ENCODE assay signal across 11 cellular contexts in genomic region chr2:191382801-191383200, GRCh38.
DNase-seq lines count a peak whose midpoint lies in the region; ATAC-seq and TF ChIP-seq lines count a peak whose summit lies in the region.
"Had no signal": no experiment of that assay in that cellular context is flagged by ENCODE, and none has a peak within 500 bp of the region (broad histone marks: within the 10 kb centered on the region; RNA-seq: fewer than 3 reads in every experiment).

No MANE protein-coding gene starts in this region.

- no peak overlapping the region for H3K4me3 Mint-ChIP-seq in Calu3 (ENCODE audit: low read depth, unreplicated experiment)
- no peak overlapping the region for H3K4me3 Mint-ChIP-seq in activated naive CD8-positive, alpha-beta T cell treated with anti-CD3 and anti-CD28 coated beads, Interleukin-2, amount 50 U/mL, for 24 hours
- H3K4me3 Mint-ChIP-seq: CD4-positive, alpha-beta memory T cell had no signal

- H3K27ac Mint-ChIP-seq in Calu3 (ENCODE audit: unreplicated experiment), result peak overlapping the region; percentile 38
- H3K27ac Mint-ChIP-seq in activated naive CD8-positive, alpha-beta T cell treated with anti-CD3 and anti-CD28 coated beads, Interleukin-2, amount 50 U/mL, for 24 hours, result no peak overlapping the region
- H3K27ac Mint-ChIP-seq: CD4-positive, alpha-beta memory T cell had no signal

- H3K9me3 Mint-ChIP-seq in Calu3 (ENCODE audit: low read depth, unreplicated experiment), result no peaks in the 10 kb centered on the region
- no peaks in the 10 kb centered on the region for H3K9me3 Mint-ChIP-seq in activated naive CD8-positive, alpha-beta T cell treated with anti-CD3 and anti-CD28 coated beads, Interleukin-2, amount 50 U/mL, for 24 hours

- DNase-seq in Calu3, result peak; percentile 72
- DNase-seq in NCI-H1092 treated with DMSO at 0.1 percent for 48 hours (lab: John Stamatoyannopoulos, UW), result peak; percentile 13
- DNase-seq in cardiac fibroblast (ENCODE audit: low read depth in 2 of 2), result peak; percentile 63 to 89
- DNase-seq in lung microvascular endothelial cell (ENCODE audit: low read depth in 2 of 2), result peak; percentile 24 to 88
- DNase-seq in activated CD4-positive, alpha-beta T cell treated with anti-CD3 and anti-CD28 coated beads, Interleukin-2, amount 50 U/mL, for 48 hours, result no peak
- no peak for DNase-seq in effector CD8-positive, alpha-beta T cell (lab: John Stamatoyannopoulos, UW)
- DNase-seq in activated naive CD8-positive, alpha-beta T cell treated with anti-CD3 and anti-CD28 coated beads, Interleukin-2, amount 50 U/mL, for 24 hours, result no peak
- DNase-seq: CD4-positive, alpha-beta memory T cell; NCI-H1930; stimulated activated CD4-positive, alpha-beta T cell treated with anti-CD3 and anti-CD28 coated beads, Interleukin-15, amount 100 ng/mL, for 24 hours had no signal

- CTCF ChIA-PET in Calu3 (lab: Charles Lee), result interaction anchor here (0.5 to 1.0 kb wide), 2 partner anchors 106 to 165 kb away, joined by 4 read pairs; no protein-coding TSS in a partner anchor

- peaks cover 15% of the 10 kb centered on the region for H3K36me3 Mint-ChIP-seq in Calu3 (ENCODE audit: insufficient read depth, unreplicated experiment)
- peaks cover 14% of the 10 kb centered on the region for H3K36me3 Mint-ChIP-seq in activated naive CD8-positive, alpha-beta T cell treated with anti-CD3 and anti-CD28 coated beads, Interleukin-2, amount 50 U/mL, for 24 hours (ENCODE audit: low read depth)
- H3K36me3 Mint-ChIP-seq: CD4-positive, alpha-beta memory T cell had no signal

- H3K4me1 Mint-ChIP-seq in Calu3 (ENCODE audit: low read depth, unreplicated experiment), result peaks cover 47% of the 10 kb centered on the region
- peaks cover 25% of the 10 kb centered on the region for H3K4me1 Mint-ChIP-seq in activated naive CD8-positive, alpha-beta T cell treated with anti-CD3 and anti-CD28 coated beads, Interleukin-2, amount 50 U/mL, for 24 hours
- H3K4me1 Mint-ChIP-seq: CD4-positive, alpha-beta memory T cell had no signal

- BruUV-seq in Calu3 (replicated peaks; lab: Mats Ljungman, UMichigan), result no TSS peak

- no peak overlapping the region for H3K4me3 ChIP-seq in cardiac fibroblast (replicated peaks in 1 of 2; ENCODE audit: low read depth in 2 of 2, low read length in 2 of 2)

- intact Hi-C loops in Calu3 (cut with micrococcal nuclease; ENCODE audit: unreplicated experiment), result loop anchor here (5.0 kb wide), 1 partner anchor 136 kb away; the partner anchor contains the start of gene MYO1B

- no peaks in the 10 kb centered on the region for H3K27me3 Mint-ChIP-seq in Calu3 (ENCODE audit: unreplicated experiment)
- no peaks in the 10 kb centered on the region for H3K27me3 Mint-ChIP-seq in activated naive CD8-positive, alpha-beta T cell treated with anti-CD3 and anti-CD28 coated beads, Interleukin-2, amount 50 U/mL, for 24 hours
- H3K27me3 Mint-ChIP-seq: CD4-positive, alpha-beta memory T cell had no signal

- ATAC-seq in GM18861 (IDR thresholded peaks at IDR 0.05; ENCODE audit: unreplicated experiment), result no peak
- no peak for ATAC-seq in activated naive CD8-positive, alpha-beta T cell treated with anti-CD3 and anti-CD28 coated beads, Interleukin-2, amount 50 U/mL, for 24 hours

- TF ChIP-seq CTCF in Calu3 (IDR thresholded peaks at IDR 0.05; ENCODE audit: unreplicated experiment) (no peak), cardiac fibroblast (IDR thresholded peaks at IDR 0.05; ENCODE audit: low read depth, low read length) (no peak)

Comparison
In these comparisons a context has a peak if more than half of its experiments do, and no peak if none do; other contexts are left out.
1. DNase-seq: peak in Calu3 (single experiment), NCI-H1092 treated with DMSO at 0.1 percent for 48 hours (single experiment), cardiac fibroblast (2 of 2) and lung microvascular endothelial cell (2 of 2); none in activated CD4-positive, alpha-beta T cell treated with anti-CD3 and anti-CD28 coated beads, Interleukin-2, amount 50 U/mL, for 48 hours (0 of 2), effector CD8-positive, alpha-beta T cell (single experiment) and activated naive CD8-positive, alpha-beta T cell treated with anti-CD3 and anti-CD28 coated beads, Interleukin-2, amount 50 U/mL, for 24 hours (single experiment).